In genomic region chr10:116849271-116850057, GRCh38 we compare ENCODE assay signal across 9 cellular contexts. TPM values are rescaled to one million over a fixed set of nuclear protein-coding genes. Genes with fewer than 3 reads are reported as not detected.
DNase-seq lines count a peak whose midpoint lies in the region; ATAC-seq and TF ChIP-seq lines count a peak whose summit lies in the region.
"Had no signal": no experiment of that assay in that cellular context is flagged by ENCODE, and none has a peak within 500 bp of the region (broad histone marks: within the 10 kb centered on the region; RNA-seq: fewer than 3 reads in every experiment).

Gene ENO4, plus strand, starts transcription at chr10:116849499. Its CDS starts 68 bp downstream, at chr10:116849567.

- H3K36me3 ChIP-seq in gastroesophageal sphincter (no peaks in the 10 kb centered on the region), neuron (ENCODE audit: insufficient read depth, low read length) (no peaks in the 10 kb centered on the region)

- H2AFZ ChIP-seq in neuron (ENCODE audit: low read depth, low read length), result peak within 1 kb of the TSS; percentile 73

- no peak for TF ChIP-seq EP300 in gastroesophageal sphincter (IDR thresholded peaks at IDR 0.05)

- no peaks in the 10 kb centered on the region for H3K9me3 ChIP-seq in gastroesophageal sphincter
- no peaks in the 10 kb centered on the region for H3K9me3 ChIP-seq in neuron (ENCODE audit: low read length)

- H3K4me3 ChIP-seq in AG09309 (ENCODE audit: control insufficient read depth, low read depth, low read length) (peak within 1 kb of the TSS; percentile 83), gastroesophageal sphincter (peak within 1 kb of the TSS; percentile 61 to 72), neuron (ENCODE audit: low read length) (peak within 1 kb of the TSS; percentile 56)

- ATAC-seq in GM18858 (IDR thresholded peaks at IDR 0.05; ENCODE audit: unreplicated experiment) (peak; percentile 34), HG02981 (IDR thresholded peaks at IDR 0.05; ENCODE audit: unreplicated experiment) (peak; percentile 51), gastroesophageal sphincter (peak; percentile 86)

- H3K27ac ChIP-seq in gastroesophageal sphincter, result peak within 1 kb of the TSS in 3 of 4 donors; percentile 68 to 76 (median 72)
- H3K27ac ChIP-seq: KMS-11 had no signal

- H3K27me3 ChIP-seq in gastroesophageal sphincter (no peaks in the 10 kb centered on the region), neuron (ENCODE audit: insufficient read depth, low read length) (peaks cover 19% of the 10 kb centered on the region)

- 0 to 1% methylated on average over 3 to 9 of the region's 54 CpGs for WGBS in gastroesophageal sphincter (ENCODE audit: low coverage in 1 of 2), 2 donors

- TF ChIP-seq POLR2A in gastroesophageal sphincter (IDR thresholded peaks at IDR 0.05), result no peak

- TF ChIP-seq CTCF in AG09309 (IDR thresholded peaks at IDR 0.05; ENCODE audit: control insufficient read depth, insufficient read depth, low read depth, low read length, missing control alignments), result no peak
- no peak for TF ChIP-seq CTCF in gastroesophageal sphincter (IDR thresholded peaks at IDR 0.05)

- DNase-seq in AG09309 (ENCODE audit: low read depth), result peak; percentile 23
- DNase-seq in NCI-H2196 treated with DMSO at 0.1 percent for 48 hours (lab: John Stamatoyannopoulos, UW; ENCODE audit: unreplicated experiment), result peak; percentile 37
- peak; percentile 3 for DNase-seq in activated T-helper 9 cell treated with anti-CD3 and anti-CD28 coated beads, Interleukin-2, amount 50 U/mL, for 16 hours (ENCODE audit: low read depth)
- DNase-seq in stimulated activated naive CD4-positive, alpha-beta T cell treated with Interleukin-2 at 50 U/mL for 16 hours (lab: John Stamatoyannopoulos, UW), result no peak

- H3K4me1 ChIP-seq in gastroesophageal sphincter, result peaks cover 0 to 21% (median 5%) of the 10 kb centered on the region in 3 donors
- peaks cover 10% of the 10 kb centered on the region for H3K4me1 ChIP-seq in neuron (ENCODE audit: insufficient read depth, low read length)

RNA-seq across cellular contexts. Expression of gene ENO4, which starts in this region (rescaled TPM):
- total RNA-seq in gastroesophageal sphincter, result under 1 TPM in 3 of 4 donors, not detected in 1; 0.20 to 0.67 (median 0.58) TPM

Comparison
In these comparisons a context has a peak if more than half of its experiments do, and no peak if none do; other contexts are left out.
1. Peak in ATAC-seq, H3K4me3 ChIP-seq and H3K27ac ChIP-seq in gastroesophageal sphincter; RNA of the gene not detected or under 1 TPM.
2. ATAC-seq: peak in every context shown above with its lines; median percentile 86 in gastroesophageal sphincter; 51 in HG02981; 34 in GM18858.